ENCODE assay signal across 25 cellular contexts in the genomic region with DNA sequence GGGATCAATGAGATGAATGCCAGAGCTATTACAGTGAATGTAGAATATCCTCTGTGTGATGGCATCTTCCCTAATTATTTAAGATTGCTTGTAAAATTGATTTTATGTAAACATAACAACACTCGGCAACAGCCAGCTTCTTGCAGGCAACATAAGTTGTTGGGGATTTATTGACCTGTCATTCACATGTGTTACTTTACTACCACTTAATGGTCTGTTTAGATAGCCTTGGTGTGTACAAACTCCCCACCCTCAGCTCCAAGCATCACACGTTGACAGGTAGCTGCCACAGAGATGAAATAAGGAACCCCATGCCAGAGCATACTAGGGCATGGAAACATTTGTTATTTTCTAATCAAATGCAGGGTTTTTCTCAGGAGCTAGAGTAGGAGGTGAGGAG. TPM values are rescaled to one million over a fixed set of nuclear protein-coding genes. Genes with fewer than 3 reads are reported as not detected.
A peak's percentile ranks its signal among the peaks of the same experiment; 100 is the strongest.
DNase-seq lines count a peak whose midpoint lies in the region; TF ChIP-seq lines count a peak whose summit lies in the region.
"Had no signal": no experiment of that assay in that cellular context is flagged by ENCODE, and none has a peak within 500 bp of the region (broad histone marks: within the 10 kb centered on the region; RNA-seq: fewer than 3 reads in every experiment).

No MANE protein-coding gene starts in this region.

- H3K9me2 ChIP-seq in hepatocyte (replicated peaks; ENCODE audit: insufficient read depth) = no peaks in the 10 kb centered on the region

- H3K9me3 Mint-ChIP-seq in type B pancreatic cell = no peaks in the 10 kb centered on the region
- H3K9me3 Mint-ChIP-seq: HFFc6 had no signal

- H3K9me3 ChIP-seq in hepatocyte (ENCODE audit: low read depth) (no peaks in the 10 kb centered on the region), mesenchymal stem cell (ENCODE audit: control insufficient read depth, low read length) (no peaks in the 10 kb centered on the region), smooth muscle cell (replicated peaks; ENCODE audit: low read depth) (no peaks in the 10 kb centered on the region)
- H3K9me3 ChIP-seq: A549; BE2C; BLaER1 treated with 17β-estradiol and CSF1 and Interleukin-3, amounts not matched to agents 10 nM and 100 nM had no signal

- peak overlapping the region in 1 of 2 experiments; percentile 66 for H3K4ac ChIP-seq in mesenchymal stem cell (ENCODE audit: low read depth in 1 of 2, low read length in 2 of 2)

- peak overlapping the region in 1 of 2 experiments; percentile 87 for H3K14ac ChIP-seq in mesenchymal stem cell (ENCODE audit: low read length in 2 of 2)

- H3K27ac ChIP-seq in hepatocyte (peak overlapping the region; percentile 50), mesenchymal stem cell (ENCODE audit: low read length, poor library complexity, severe bottlenecking) (no peak overlapping the region), smooth muscle cell (ENCODE audit: low read depth) (no peak overlapping the region)
- H3K27ac ChIP-seq: A549; BLaER1 treated with 17β-estradiol and CSF1 and Interleukin-3, amounts not matched to agents 10 nM and 100 nM; GM23248 had no signal

- H3K27me3 Mint-ChIP-seq in type B pancreatic cell = peaks cover 3% of the 10 kb centered on the region
- H3K27me3 Mint-ChIP-seq: CD4-positive, alpha-beta T cell had no signal

- H3K18ac ChIP-seq in mesenchymal stem cell (ENCODE audit: low read depth in 1 of 2, low read length in 2 of 2) = no peak overlapping the region

- H3K4me1 ChIP-seq in hepatocyte (ENCODE audit: insufficient read depth) (peaks cover 36% of the 10 kb centered on the region), mesenchymal stem cell (ENCODE audit: control insufficient read depth, insufficient read depth, low read depth, low read length) (no peaks in the 10 kb centered on the region), smooth muscle cell (ENCODE audit: low read depth) (peaks cover 11% of the 10 kb centered on the region)
- H3K4me1 ChIP-seq: A549, BE2C had no signal

- H3K23ac ChIP-seq in mesenchymal stem cell (ENCODE audit: low read length in 2 of 2) = no peak overlapping the region

- H2BK120ac ChIP-seq in mesenchymal stem cell (ENCODE audit: low read depth, low read length) = peak overlapping the region; percentile 78

- no peak overlapping the region for H2AK5ac ChIP-seq in mesenchymal stem cell (ENCODE audit: low read length, severe bottlenecking)

- H3K4me3 Mint-ChIP-seq in type B pancreatic cell = no peak overlapping the region
- H3K4me3 Mint-ChIP-seq: CD14-positive monocyte; CD4-positive, alpha-beta T cell; CD8-positive, alpha-beta memory T cell; HFFc6 had no signal

- H3K36me3 ChIP-seq in hepatocyte (replicated peaks; ENCODE audit: insufficient read depth, low read depth) (no peaks in the 10 kb centered on the region), mesenchymal stem cell (ENCODE audit: control insufficient read depth in 1 of 2, insufficient read depth in 2 of 2, low read depth in 1 of 2, low read length in 2 of 2) (no peaks in the 10 kb centered on the region), smooth muscle cell (ENCODE audit: low read depth) (no peaks in the 10 kb centered on the region)
- H3K36me3 ChIP-seq: BE2C; BLaER1 treated with 17β-estradiol and CSF1 and Interleukin-3, amounts not matched to agents 10 nM and 100 nM had no signal

- no peaks in the 10 kb centered on the region for H3K27me3 ChIP-seq in hepatocyte
- H3K27me3 ChIP-seq in mesenchymal stem cell (ENCODE audit: control insufficient read depth in 1 of 2, insufficient read depth in 1 of 2, low read length in 2 of 2) = peaks cover 0 to 85% of the 10 kb centered on the region in 2 experiments
- no peaks in the 10 kb centered on the region for H3K27me3 ChIP-seq in smooth muscle cell (ENCODE audit: low read depth)
- H3K27me3 ChIP-seq: BE2C; BLaER1 treated with 17β-estradiol and CSF1 and Interleukin-3, amounts not matched to agents 10 nM and 100 nM had no signal

- H3K27ac Mint-ChIP-seq in type B pancreatic cell = no peak overlapping the region
- H3K27ac Mint-ChIP-seq: CD14-positive monocyte; CD4-positive, alpha-beta T cell; CD8-positive, alpha-beta memory T cell; HFFc6 had no signal

- POLR2A ChIA-PET in HEK293T (lab: Yijun Ruan, JAX) = no interaction called here

- H3K4me3 ChIP-seq in hepatocyte (no peak overlapping the region), mesenchymal stem cell (ENCODE audit: insufficient read depth in 1 of 2, low read depth in 1 of 2, low read length in 2 of 2) (no peak overlapping the region), smooth muscle cell (no peak overlapping the region)
- H3K4me3 ChIP-seq: A549; BLaER1 treated with 17β-estradiol and CSF1 and Interleukin-3, amounts not matched to agents 10 nM and 100 nM; GM12878; GM23248 had no signal

- H2AFZ ChIP-seq in hepatocyte (no peak overlapping the region), mesenchymal stem cell (ENCODE audit: low read depth, low read length) (no peak overlapping the region), smooth muscle cell (ENCODE audit: low read depth) (no peak overlapping the region)
- H2AFZ ChIP-seq: GM23248 had no signal

- H4K91ac ChIP-seq in mesenchymal stem cell (ENCODE audit: low read length) = no peak overlapping the region

- 38% methylated on average over 2 of the region's 2 CpGs for WGBS in hepatocyte (ENCODE audit: low lambda C conversion rate, missing lambda C conversion rate)
- WGBS in mesenchymal stem cell = 0% methylated on average over 1 of the region's 2 CpGs
- 59% methylated on average over 2 of the region's 2 CpGs for WGBS in smooth muscle cell (ENCODE audit: low lambda C conversion rate)

- H3K79me1 ChIP-seq in mesenchymal stem cell (replicated peaks; ENCODE audit: low read length, poor library complexity, severe bottlenecking) = no peaks in the 10 kb centered on the region

- H2BK12ac ChIP-seq in mesenchymal stem cell (ENCODE audit: low read length in 2 of 2) = peak overlapping the region; percentile 53 to 86

- H2BK15ac ChIP-seq in mesenchymal stem cell (ENCODE audit: low read depth, poor library complexity, severe bottlenecking) = no peak overlapping the region

- H3K4me1 Mint-ChIP-seq in type B pancreatic cell (ENCODE audit: unreplicated experiment) = peaks cover 35% of the 10 kb centered on the region
- H3K4me1 Mint-ChIP-seq: CD14-positive monocyte; CD8-positive, alpha-beta memory T cell had no signal

- no peaks in the 10 kb centered on the region for H4K20me1 ChIP-seq in hepatocyte (ENCODE audit: insufficient read depth, poor library complexity, severe bottlenecking)
- no peaks in the 10 kb centered on the region for H4K20me1 ChIP-seq in smooth muscle cell (ENCODE audit: low read depth)
- H4K20me1 ChIP-seq: BLaER1 treated with 17β-estradiol and CSF1 and Interleukin-3, amounts not matched to agents 10 nM and 100 nM had no signal

- peaks cover 5% of the 10 kb centered on the region for H3F3A ChIP-seq in smooth muscle cell (ENCODE audit: low read depth)

- H3K4me2 ChIP-seq in hepatocyte (peak overlapping the region; percentile 10), mesenchymal stem cell (ENCODE audit: low read length, poor library complexity, severe bottlenecking) (no peak overlapping the region), smooth muscle cell (peak overlapping the region; percentile 34)
- H3K4me2 ChIP-seq: A549; BLaER1 treated with 17β-estradiol and CSF1 and Interleukin-3, amounts not matched to agents 10 nM and 100 nM had no signal

- no peaks in the 10 kb centered on the region for H3K36me3 Mint-ChIP-seq in type B pancreatic cell
- H3K36me3 Mint-ChIP-seq: CD14-positive monocyte; CD8-positive, alpha-beta memory T cell had no signal

- no peak overlapping the region for H3K9ac ChIP-seq in mesenchymal stem cell (ENCODE audit: low read length)
- H3K9ac ChIP-seq in smooth muscle cell (ENCODE audit: low read depth) = no peak overlapping the region
- H3K9ac ChIP-seq: BLaER1 treated with 17β-estradiol and CSF1 and Interleukin-3, amounts not matched to agents 10 nM and 100 nM; GM23248 had no signal

- CTCF ChIA-PET in HEK293T (lab: Yijun Ruan, JAX) = interaction anchor here (0.8 kb wide), 1 partner anchor 345 kb away, joined by 4 read pairs; no protein-coding TSS in a partner anchor

- H2BK5ac ChIP-seq in mesenchymal stem cell (ENCODE audit: low read depth, low read length, poor library complexity, severe bottlenecking) = no peak overlapping the region

- peak; percentile 23 for DNase-seq in HEK293T (ENCODE audit: extremely low spot score)
- DNase-seq in hepatocyte (ENCODE audit: low spot score) = peak; percentile 24
- no peak for DNase-seq in mesenchymal stem cell
- DNase-seq in smooth muscle cell (lab: John Stamatoyannopoulos, UW; ENCODE audit: unreplicated experiment) = no peak
- DNase-seq in NCI-H345 treated with DMSO at 0.1 percent for 48 hours (lab: John Stamatoyannopoulos, UW; ENCODE audit: unreplicated experiment) = no peak
- no peak for DNase-seq in type B pancreatic cell (ENCODE audit: extremely low spot score, unreplicated experiment)
- no peak for DNase-seq in activated CD4-positive, alpha-beta T cell treated with anti-CD3 and anti-CD28 coated beads, Interleukin-2, amount 50 U/mL, for 48 hours
- DNase-seq: 8988T; ACHN; AML-193; BE2C; CD4-positive, alpha-beta T cell; CD8-positive, alpha-beta memory T cell; DMS 273 treated with DMSO at 0.1 percent for 48 hours; DMS79; EL; GDM1; GM23248; H7; HCEC 1CT; HFFc6 had no signal

- TF ChIP-seq CTCF in hepatocyte (IDR thresholded peaks at IDR 0.05; ENCODE audit: poor library complexity) (no peak), smooth muscle cell (IDR thresholded peaks at IDR 0.05; ENCODE audit: borderline replicate concordance, insufficient read depth, poor library complexity, severe bottlenecking) (no peak), type B pancreatic cell (conservative IDR thresholded peaks at IDR 0.05) (no peak)

- H3K79me2 ChIP-seq in hepatocyte (no peaks in the 10 kb centered on the region), smooth muscle cell (ENCODE audit: low read depth) (no peaks in the 10 kb centered on the region)

- no peak overlapping the region for H4K8ac ChIP-seq in mesenchymal stem cell (ENCODE audit: low read length)

TF ChIP-seq in HEK293T, 16 proteins besides CTCF, POLR2A, EP300 and RAD21 (continues in another document):
- TF ChIP-seq NFRKB (IDR thresholded peaks at IDR 0.05) = no peak
- no peak for TF ChIP-seq FOXM1 (IDR thresholded peaks at IDR 0.05; ENCODE audit: borderline replicate concordance)
- no peak for TF ChIP-seq ELF4 (IDR thresholded peaks at IDR 0.05)
- TF ChIP-seq HDGF (IDR thresholded peaks at IDR 0.05; ENCODE audit: borderline replicate concordance) = no peak

RNA-seq across cellular contexts. Expression of a gene that starts 49.2 kb away (rescaled TPM):
- total RNA-seq in hepatocyte (30.7 and 33.0 TPM in 2 replicates), smooth muscle cell (106 and 129 TPM in 2 replicates), type B pancreatic cell (ENCODE audit: low replicate concordance) (13.3 and 28.2 TPM in 2 replicates)
- polyA plus RNA-seq in hepatocyte (20.2 and 22.2 TPM in 2 replicates), smooth muscle cell (62.8 and 88.1 TPM in 2 replicates)
- 1.1 TPM for polyA plus RNA-seq in mesenchymal stem cell (2013, experiment 1 of 2)
- 1.2 TPM for polyA plus RNA-seq in mesenchymal stem cell (2013, experiment 2 of 2)
- total RNA-seq: CD4-positive, alpha-beta T cell; CD8-positive, alpha-beta memory T cell; GM12878; GM23248 had no signal
- polyA plus RNA-seq: CD14-positive monocyte; CD8-positive, alpha-beta memory T cell had no signal

Comparison
In these comparisons a context has a peak if more than half of its experiments do, and no peak if none do; other contexts are left out.
1. DNase-seq: peak in HEK293T (single experiment) and hepatocyte (single experiment); none in mesenchymal stem cell (single experiment), smooth muscle cell (single experiment), NCI-H345 treated with DMSO at 0.1 percent for 48 hours (single experiment), type B pancreatic cell (single experiment) and activated CD4-positive, alpha-beta T cell treated with anti-CD3 and anti-CD28 coated beads, Interleukin-2, amount 50 U/mL, for 48 hours (0 of 2).